In genomic region chr6:37131104-37131959, GRCh38 we compare ENCODE assay signal across 10 cellular contexts. TPM values are rescaled to one million over a fixed set of nuclear protein-coding genes. Genes with fewer than 3 reads are reported as not detected.
DNase-seq lines count a peak whose midpoint lies in the region; ATAC-seq and TF ChIP-seq lines count a peak whose summit lies in the region.
"Had no signal": no experiment of that assay in that cellular context is flagged by ENCODE, and none has a peak within 500 bp of the region (broad histone marks: within the 10 kb centered on the region; RNA-seq: fewer than 3 reads in every experiment).

No MANE protein-coding gene starts in this region.

- no peaks in the 10 kb centered on the region for H3K9me3 ChIP-seq in gastrocnemius medialis

- H3K4me1 ChIP-seq in gastrocnemius medialis, result peaks cover 50 to 62% of the 10 kb centered on the region in 2 donors

- H3K36me3 ChIP-seq in gastrocnemius medialis, result no peaks in the 10 kb centered on the region

- H3K27ac ChIP-seq in gastrocnemius medialis, result peak overlapping the region; percentile 91 to 95 (median 93)

- peak; percentile 36 to 44 for TF ChIP-seq POLR2A in gastrocnemius medialis (IDR thresholded peaks at IDR 0.05)

- DNase-seq in HT1080 (ENCODE audit: low read depth) (peak; percentile 32), left ventricle myocardium superior (peak; percentile 87), gastrocnemius medialis (peak; percentile 93 to 98)
- DNase-seq in activated effector memory CD4-positive, alpha-beta T cell treated with Interleukin-2 at 50 U/mL for 16 hours, result no peak
- DNase-seq: activated CD4-positive, alpha-beta T cell treated with anti-CD3 and anti-CD28 coated beads, Interleukin-2, amount 10 ng/mL, durations not matched to agents 7 days and 5 days; naive thymus-derived CD4-positive, alpha-beta T cell had no signal

- intact Hi-C loops in left ventricle myocardium superior (cut with micrococcal nuclease), result no loop called here
- intact Hi-C loops in gastrocnemius medialis (cut with DNase I; ENCODE audit: low total_unique reads), result loop anchor here (1.0 to 5.0 kb wide), 3 partner anchors 28 to 144 kb away; partner anchors contain the start of gene MTCH1

- ATAC-seq in SK-N-SH treated with all-trans-retinoic acid at 6 μM for 48 hours, result peak; percentile 46
- ATAC-seq in left ventricle myocardium superior, result peak; percentile 88
- peak; percentile 69 to 82 for ATAC-seq in gastrocnemius medialis
- ATAC-seq in HG03039 (IDR thresholded peaks at IDR 0.05; ENCODE audit: unreplicated experiment), result no peak
- ATAC-seq in GM19035 (IDR thresholded peaks at IDR 0.05; ENCODE audit: unreplicated experiment), result no peak
- no peak for ATAC-seq in GM21619 (IDR thresholded peaks at IDR 0.05; ENCODE audit: unreplicated experiment)

- no peak for TF ChIP-seq CTCF in gastrocnemius medialis (IDR thresholded peaks at IDR 0.05 in 4 of 5, conservative IDR thresholded peaks at IDR 0.05 in 1 of 5)

- peak overlapping the region in 3 of 4 donors; percentile 4 to 34 (median 27) for H3K4me3 ChIP-seq in gastrocnemius medialis

- in situ Hi-C loops in gastrocnemius medialis (cut with MboI; ENCODE audit: low sequenced_read_pairs in 4 of 4), result loop anchor here in 1 of 4 donors (5.0 kb wide), 1 partner anchor 41 kb away; the partner anchor contains the start of gene PIM1

- no peaks in the 10 kb centered on the region for H3K27me3 ChIP-seq in gastrocnemius medialis

TF ChIP-seq in SK-N-SH treated with all-trans-retinoic acid at 6 μM for 48 hours, 23 proteins besides CTCF, POLR2A, EP300 and RAD21:
- TF ChIP-seq OSR1 (CRISPR knock-in tag; IDR thresholded peaks at IDR 0.05) (no peak), ZNF8 (CRISPR knock-in tag; IDR thresholded peaks at IDR 0.05) (no peak), SNAI2 (CRISPR knock-in tag; IDR thresholded peaks at IDR 0.05) (0 out of 2 replicates have a peak, but pooled peaks have one; percentile 44), TSHZ2 (CRISPR knock-in tag; IDR thresholded peaks at IDR 0.05) (0 out of 2 replicates have a peak, but pooled peaks have one; percentile 25), ZC3H10 (CRISPR knock-in tag; IDR thresholded peaks at IDR 0.05) (no peak), ZFP3 (CRISPR knock-in tag; IDR thresholded peaks at IDR 0.05) (peak; percentile 34; the same call in 1 of the 2 replicates), TCF4 (CRISPR knock-in tag; IDR thresholded peaks at IDR 0.05; ENCODE audit: borderline replicate concordance) (no peak), ZNF70 (CRISPR knock-in tag; IDR thresholded peaks at IDR 0.05) (peak; percentile 33; the same call in 1 of the 2 replicates)

RNA-seq across cellular contexts. Expression of gene PIM1, which starts 38.6 kb away (rescaled TPM):
- 9.3 and 10.9 TPM in 2 replicates for total RNA-seq in HT1080 (2014; rRNA removed; shearing (Covaris generic))
- 15.7 and 17.7 TPM in 2 replicates for polyA plus RNA-seq in HT1080 (2015; cell fraction: cytosol; rRNA removed)
- 17.6 and 21.2 TPM in 2 replicates for polyA plus RNA-seq in HT1080 (2015; cell fraction: nucleus; rRNA removed)
- total RNA-seq in left ventricle myocardium superior (35.0 TPM), gastrocnemius medialis (10 to 100 TPM in 2 of 4 donors, 1 to 10 TPM in 2; 5.0 to 23.0 (median 13.0) TPM)

Comparison
In these comparisons a context has a peak if more than half of its experiments do, and no peak if none do; other contexts are left out.
1. ATAC-seq: peak in SK-N-SH treated with all-trans-retinoic acid at 6 μM for 48 hours (single experiment), left ventricle myocardium superior (single experiment) and gastrocnemius medialis (2 of 2); none in HG03039 (single experiment), GM19035 (single experiment) and GM21619 (single experiment).